10 cellular contexts compared by ENCODE assay signal in the genomic region with DNA sequence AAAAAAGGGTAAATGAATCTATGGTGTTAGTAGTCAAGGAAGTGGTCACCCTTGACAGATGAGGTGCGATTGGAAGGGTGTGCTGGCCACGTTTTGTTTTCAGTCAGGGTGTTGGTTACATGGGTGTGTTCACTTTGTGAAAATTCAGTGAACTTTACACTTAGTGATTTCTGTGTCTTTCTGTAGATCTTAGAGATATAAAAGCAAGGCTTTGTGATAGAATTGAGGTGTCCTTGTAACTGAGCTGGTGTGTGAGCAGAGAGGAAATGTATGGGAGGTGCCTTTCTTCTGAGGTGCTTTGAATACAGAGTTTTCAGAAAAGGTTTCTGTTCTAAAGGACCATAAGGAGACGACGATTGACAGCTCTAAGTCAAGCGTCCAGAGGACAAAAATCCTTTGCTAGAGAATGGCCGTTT.
DNase-seq lines count a peak whose midpoint lies in the region; ATAC-seq and TF ChIP-seq lines count a peak whose summit lies in the region.
"Had no signal": no experiment of that assay in that cellular context is flagged by ENCODE, and none has a peak within 500 bp of the region (broad histone marks: within the 10 kb centered on the region; RNA-seq: fewer than 3 reads in every experiment).

No MANE protein-coding gene starts in this region.

- H3K27ac Mint-ChIP-seq in activated T-helper 1 cell treated with anti-CD3 and anti-CD28 coated beads, Interleukin-12 subunit alpha, Interleukin-12 subunit beta, Interleukin-2, Interleukin-4 antibody, amounts not matched to agents 30 ng/mL and 10 ng/mL and 1 ng/mL, durations not matched to agents 14 hours and 24 hours and 36 hours = peak overlapping the region; percentile 84
- no peak overlapping the region for H3K27ac Mint-ChIP-seq in osteocyte (ENCODE audit: unreplicated experiment)

- TF ChIP-seq CTCF in osteocyte (IDR thresholded peaks at IDR 0.05) = no peak

- H3K9me3 Mint-ChIP-seq in activated T-helper 1 cell treated with anti-CD3 and anti-CD28 coated beads, Interleukin-12 subunit alpha, Interleukin-12 subunit beta, Interleukin-2, Interleukin-4 antibody, amounts not matched to agents 30 ng/mL and 10 ng/mL and 1 ng/mL, durations not matched to agents 14 hours and 24 hours and 36 hours = peaks cover under 1% of the 10 kb centered on the region
- H3K9me3 Mint-ChIP-seq in osteocyte (ENCODE audit: unreplicated experiment) = no peaks in the 10 kb centered on the region

- H3K27me3 Mint-ChIP-seq in activated T-helper 1 cell treated with anti-CD3 and anti-CD28 coated beads, Interleukin-12 subunit alpha, Interleukin-12 subunit beta, Interleukin-2, Interleukin-4 antibody, amounts not matched to agents 30 ng/mL and 10 ng/mL and 1 ng/mL, durations not matched to agents 14 hours and 24 hours and 36 hours (ENCODE audit: insufficient read depth) = no peaks in the 10 kb centered on the region
- H3K27me3 Mint-ChIP-seq in osteocyte (ENCODE audit: unreplicated experiment) = no peaks in the 10 kb centered on the region

- H3K36me3 Mint-ChIP-seq in activated T-helper 1 cell treated with anti-CD3 and anti-CD28 coated beads, Interleukin-12 subunit alpha, Interleukin-12 subunit beta, Interleukin-2, Interleukin-4 antibody, amounts not matched to agents 30 ng/mL and 10 ng/mL and 1 ng/mL, durations not matched to agents 14 hours and 24 hours and 36 hours (ENCODE audit: low read depth) = peaks cover 13% of the 10 kb centered on the region
- H3K36me3 Mint-ChIP-seq in osteocyte (ENCODE audit: unreplicated experiment) = peaks cover 19% of the 10 kb centered on the region

- H3K4me1 Mint-ChIP-seq in activated T-helper 1 cell treated with anti-CD3 and anti-CD28 coated beads, Interleukin-12 subunit alpha, Interleukin-12 subunit beta, Interleukin-2, Interleukin-4 antibody, amounts not matched to agents 30 ng/mL and 10 ng/mL and 1 ng/mL, durations not matched to agents 14 hours and 24 hours and 36 hours (ENCODE audit: low read depth) = peaks cover 83% of the 10 kb centered on the region
- peaks cover 9% of the 10 kb centered on the region for H3K4me1 Mint-ChIP-seq in osteocyte (ENCODE audit: unreplicated experiment)

- ATAC-seq in GM19463 (IDR thresholded peaks at IDR 0.05; ENCODE audit: unreplicated experiment) = peak; percentile 55
- peak; percentile 56 for ATAC-seq in HG03097 (IDR thresholded peaks at IDR 0.05; ENCODE audit: low FRiP score, unreplicated experiment)
- ATAC-seq: HCT116, SK-N-SH treated with all-trans-retinoic acid at 6 μM for 48 hours had no signal

- peak; percentile 72 for DNase-seq in activated T-helper 1 cell treated with anti-CD3 and anti-CD28 coated beads, Interleukin-12 subunit alpha, Interleukin-12 subunit beta, Interleukin-2, Interleukin-4 antibody, amounts not matched to agents 30 ng/mL and 10 ng/mL and 1 ng/mL, durations not matched to agents 14 hours and 24 hours and 36 hours (ENCODE audit: low spot score)
- DNase-seq in stimulated activated CD8-positive, alpha-beta memory T cell treated with anti-CD3 and anti-CD28 coated beads, Interleukin-4, amount 100 ng/mL, for 24 hours (ENCODE audit: low read depth) = peak; percentile 38
- no peak for DNase-seq in NCI-H345 treated with DMSO at 0.1 percent for 48 hours (lab: John Stamatoyannopoulos, UW; ENCODE audit: unreplicated experiment)
- DNase-seq in osteocyte (ENCODE audit: extremely low spot score, unreplicated experiment) = no peak
- DNase-seq in COLO668 (lab: John Stamatoyannopoulos, UW; ENCODE audit: unreplicated experiment) = no peak
- DNase-seq in amygdala (lab: John Stamatoyannopoulos, UW) = no peak

- H3K4me3 Mint-ChIP-seq in activated T-helper 1 cell treated with anti-CD3 and anti-CD28 coated beads, Interleukin-12 subunit alpha, Interleukin-12 subunit beta, Interleukin-2, Interleukin-4 antibody, amounts not matched to agents 30 ng/mL and 10 ng/mL and 1 ng/mL, durations not matched to agents 14 hours and 24 hours and 36 hours = peak overlapping the region; percentile 36
- no peak overlapping the region for H3K4me3 Mint-ChIP-seq in osteocyte (ENCODE audit: unreplicated experiment)

- intact Hi-C loops in activated T-helper 1 cell treated with anti-CD3 and anti-CD28 coated beads, Interleukin-12 subunit alpha, Interleukin-12 subunit beta, Interleukin-2, Interleukin-4 antibody, amounts not matched to agents 30 ng/mL and 10 ng/mL and 1 ng/mL, durations not matched to agents 14 hours and 24 hours and 36 hours (cut with micrococcal nuclease) = loop anchor here (1.0 to 10.0 kb wide), 16 partner anchors 51 to 1493 kb away; a partner anchor contains a TSS

Comparison
In these comparisons a context has a peak if more than half of its experiments do, and no peak if none do; other contexts are left out.
1. DNase-seq: peak in activated T-helper 1 cell treated with anti-CD3 and anti-CD28 coated beads, Interleukin-12 subunit alpha, Interleukin-12 subunit beta, Interleukin-2, Interleukin-4 antibody, amounts not matched to agents 30 ng/mL and 10 ng/mL and 1 ng/mL, durations not matched to agents 14 hours and 24 hours and 36 hours (single experiment) and stimulated activated CD8-positive, alpha-beta memory T cell treated with anti-CD3 and anti-CD28 coated beads, Interleukin-4, amount 100 ng/mL, for 24 hours (single experiment); none in NCI-H345 treated with DMSO at 0.1 percent for 48 hours (single experiment), osteocyte (single experiment), COLO668 (single experiment) and amygdala (0 of 56).